In the genomic region with DNA sequence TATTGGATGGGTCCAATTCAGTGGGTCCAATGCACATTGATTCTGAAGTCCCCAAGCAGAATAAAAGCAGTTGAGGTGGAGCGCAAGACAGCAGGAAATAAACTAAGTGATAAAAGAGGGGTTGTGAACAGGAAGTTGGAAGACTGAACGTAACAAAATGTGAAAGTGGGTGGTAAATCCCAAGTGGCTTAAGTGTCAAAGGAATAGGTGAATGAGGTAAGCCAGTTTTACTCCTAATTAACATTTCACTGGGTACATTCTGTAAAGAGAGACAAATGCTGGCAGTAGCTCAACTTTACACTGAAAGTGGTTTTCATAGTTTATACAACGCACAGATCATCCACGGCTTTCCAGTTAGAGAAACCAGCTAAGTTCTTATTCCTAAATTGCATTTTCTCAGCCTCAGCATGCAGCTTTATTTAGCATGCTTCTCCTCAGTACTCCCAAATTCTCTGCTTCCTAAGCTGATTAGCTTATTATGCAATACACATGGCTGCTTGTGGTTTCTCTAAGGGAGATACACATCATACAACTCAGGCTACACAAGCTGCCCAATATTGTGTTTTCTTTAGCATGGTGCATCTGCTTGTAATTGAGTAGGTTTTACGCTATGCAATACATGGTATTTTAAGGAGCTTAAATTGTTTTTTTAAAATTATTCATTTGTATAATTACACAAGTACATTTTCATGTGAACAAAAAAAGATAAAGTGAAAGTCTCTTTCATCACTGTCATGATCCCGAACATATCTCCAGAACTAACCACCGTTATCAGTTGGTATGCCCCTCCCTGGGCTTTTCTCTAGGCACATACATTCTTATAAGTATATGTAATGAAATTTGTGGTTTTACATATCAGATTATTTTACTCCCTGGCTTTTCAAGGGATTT, we compare ENCODE assay signal across 1 cellular context.
TF ChIP-seq lines count a peak whose summit lies in the region.

No MANE protein-coding gene starts in this region.

TF ChIP-seq in K562, 482 proteins besides CTCF, POLR2A, EP300 and RAD21 (continued from another document and continues in another):
- TF ChIP-seq, protein P1, sequence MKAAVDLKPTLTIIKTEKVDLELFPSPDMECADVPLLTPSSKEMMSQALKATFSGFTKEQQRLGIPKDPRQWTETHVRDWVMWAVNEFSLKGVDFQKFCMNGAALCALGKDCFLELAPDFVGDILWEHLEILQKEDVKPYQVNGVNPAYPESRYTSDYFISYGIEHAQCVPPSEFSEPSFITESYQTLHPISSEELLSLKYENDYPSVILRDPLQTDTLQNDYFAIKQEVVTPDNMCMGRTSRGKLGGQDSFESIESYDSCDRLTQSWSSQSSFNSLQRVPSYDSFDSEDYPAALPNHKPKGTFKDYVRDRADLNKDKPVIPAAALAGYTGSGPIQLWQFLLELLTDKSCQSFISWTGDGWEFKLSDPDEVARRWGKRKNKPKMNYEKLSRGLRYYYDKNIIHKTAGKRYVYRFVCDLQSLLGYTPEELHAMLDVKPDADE (conservative IDR thresholded peaks at IDR 0.05; ENCODE audit: control insufficient read depth, low read depth, low read length): no peak
- TF ChIP-seq, protein P2, sequence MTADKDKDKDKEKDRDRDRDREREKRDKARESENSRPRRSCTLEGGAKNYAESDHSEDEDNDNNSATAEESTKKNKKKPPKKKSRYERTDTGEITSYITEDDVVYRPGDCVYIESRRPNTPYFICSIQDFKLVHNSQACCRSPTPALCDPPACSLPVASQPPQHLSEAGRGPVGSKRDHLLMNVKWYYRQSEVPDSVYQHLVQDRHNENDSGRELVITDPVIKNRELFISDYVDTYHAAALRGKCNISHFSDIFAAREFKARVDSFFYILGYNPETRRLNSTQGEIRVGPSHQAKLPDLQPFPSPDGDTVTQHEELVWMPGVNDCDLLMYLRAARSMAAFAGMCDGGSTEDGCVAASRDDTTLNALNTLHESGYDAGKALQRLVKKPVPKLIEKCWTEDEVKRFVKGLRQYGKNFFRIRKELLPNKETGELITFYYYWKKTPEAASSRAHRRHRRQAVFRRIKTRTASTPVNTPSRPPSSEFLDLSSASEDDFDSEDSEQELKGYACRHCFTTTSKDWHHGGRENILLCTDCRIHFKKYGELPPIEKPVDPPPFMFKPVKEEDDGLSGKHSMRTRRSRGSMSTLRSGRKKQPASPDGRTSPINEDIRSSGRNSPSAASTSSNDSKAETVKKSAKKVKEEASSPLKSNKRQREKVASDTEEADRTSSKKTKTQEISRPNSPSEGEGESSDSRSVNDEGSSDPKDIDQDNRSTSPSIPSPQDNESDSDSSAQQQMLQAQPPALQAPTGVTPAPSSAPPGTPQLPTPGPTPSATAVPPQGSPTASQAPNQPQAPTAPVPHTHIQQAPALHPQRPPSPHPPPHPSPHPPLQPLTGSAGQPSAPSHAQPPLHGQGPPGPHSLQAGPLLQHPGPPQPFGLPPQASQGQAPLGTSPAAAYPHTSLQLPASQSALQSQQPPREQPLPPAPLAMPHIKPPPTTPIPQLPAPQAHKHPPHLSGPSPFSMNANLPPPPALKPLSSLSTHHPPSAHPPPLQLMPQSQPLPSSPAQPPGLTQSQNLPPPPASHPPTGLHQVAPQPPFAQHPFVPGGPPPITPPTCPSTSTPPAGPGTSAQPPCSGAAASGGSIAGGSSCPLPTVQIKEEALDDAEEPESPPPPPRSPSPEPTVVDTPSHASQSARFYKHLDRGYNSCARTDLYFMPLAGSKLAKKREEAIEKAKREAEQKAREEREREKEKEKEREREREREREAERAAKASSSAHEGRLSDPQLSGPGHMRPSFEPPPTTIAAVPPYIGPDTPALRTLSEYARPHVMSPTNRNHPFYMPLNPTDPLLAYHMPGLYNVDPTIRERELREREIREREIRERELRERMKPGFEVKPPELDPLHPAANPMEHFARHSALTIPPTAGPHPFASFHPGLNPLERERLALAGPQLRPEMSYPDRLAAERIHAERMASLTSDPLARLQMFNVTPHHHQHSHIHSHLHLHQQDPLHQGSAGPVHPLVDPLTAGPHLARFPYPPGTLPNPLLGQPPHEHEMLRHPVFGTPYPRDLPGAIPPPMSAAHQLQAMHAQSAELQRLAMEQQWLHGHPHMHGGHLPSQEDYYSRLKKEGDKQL (CRISPR knock-in tag; IDR thresholded peaks at IDR 0.05; ENCODE audit: borderline replicate concordance): no peak
- TF ChIP-seq ZNF24 (IDR thresholded peaks at IDR 0.05) (no peak), SMARCA4 (IDR thresholded peaks at IDR 0.05) (peak; percentile 71; the same call in 1 of the 2 replicates), GTF2A2 (tag; IDR thresholded peaks at IDR 0.05) (peak; percentile 31; the same call in 1 of the 2 replicates), ZNF12 (CRISPR knock-in tag; IDR thresholded peaks at IDR 0.05) (no peak), TEAD4 (IDR thresholded peaks at IDR 0.05; ENCODE audit: low read length) (peak; percentile 66), TEAD4 (CRISPR knock-in tag; IDR thresholded peaks at IDR 0.05; ENCODE audit: borderline replicate concordance) (no peak), PTBP1 (IDR thresholded peaks at IDR 0.05; ENCODE audit: low read depth, low read length) (no peak), SUPT5H (IDR thresholded peaks at IDR 0.05) (peak; percentile 62), HNRNPK (IDR thresholded peaks at IDR 0.05; ENCODE audit: low read depth, low read length, poor library complexity, severe bottlenecking) (no peak), ZNF384 (IDR thresholded peaks at IDR 0.05; ENCODE audit: low read depth, low read length) (no peak), KHSRP (IDR thresholded peaks at IDR 0.05) (no peak), GTF2E2 (tag; IDR thresholded peaks at IDR 0.05) (peak; percentile 50; the same call in 1 of the 2 replicates), GTF2F1 (IDR thresholded peaks at IDR 0.05; ENCODE audit: low read depth, low read length) (no peak), ZNF124 (CRISPR knock-in tag; IDR thresholded peaks at IDR 0.05) (no peak), ETS2 (tag; IDR thresholded peaks at IDR 0.05; ENCODE audit: borderline replicate concordance, poor library complexity, severe bottlenecking) (no peak), ARID2 (IDR thresholded peaks at IDR 0.05) (no peak), RFX5 (IDR thresholded peaks at IDR 0.05; ENCODE audit: low read depth, low read length) (no peak), ZNF436 (CRISPR knock-in tag; IDR thresholded peaks at IDR 0.05) (no peak), RFX1 (IDR thresholded peaks at IDR 0.05) (no peak), CBX8 (IDR thresholded peaks at IDR 0.05; ENCODE audit: borderline replicate concordance, extremely low read depth, low read depth, low read length, poor library complexity, severe bottlenecking) (no peak), RB1 (IDR thresholded peaks at IDR 0.05; ENCODE audit: low read depth) (peak; percentile 25; the same call in 1 of the 2 replicates), SIN3A (IDR thresholded peaks at IDR 0.05; ENCODE audit: borderline replicate concordance in 2 of 2, control insufficient read depth in 1 of 2, low read depth in 2 of 2, low read length in 2 of 2) (no peak), CHCHD3 (CRISPR knock-in tag; IDR thresholded peaks at IDR 0.05) (no peak), HLTF (IDR thresholded peaks at IDR 0.05) (no peak), NR4A1 (CRISPR knock-in tag; IDR thresholded peaks at IDR 0.05) (no peak), NR4A1 (tag; IDR thresholded peaks at IDR 0.05) (no peak), TFAM (CRISPR knock-in tag; conservative IDR thresholded peaks at IDR 0.05) (no peak), STAT5A (IDR thresholded peaks at IDR 0.05; ENCODE audit: borderline replicate concordance, low read length) (no peak), HDAC8 (tag; IDR thresholded peaks at IDR 0.05) (no peak), C11orf30 (IDR thresholded peaks at IDR 0.05; ENCODE audit: low read depth) (no peak), ERF (CRISPR knock-in tag; IDR thresholded peaks at IDR 0.05) (no peak), MAFK (IDR thresholded peaks at IDR 0.05; ENCODE audit: low read length) (no peak), KLF13 (tag; IDR thresholded peaks at IDR 0.05; ENCODE audit: borderline replicate concordance, low read depth) (no peak)
- TF ChIP-seq, protein P3, sequence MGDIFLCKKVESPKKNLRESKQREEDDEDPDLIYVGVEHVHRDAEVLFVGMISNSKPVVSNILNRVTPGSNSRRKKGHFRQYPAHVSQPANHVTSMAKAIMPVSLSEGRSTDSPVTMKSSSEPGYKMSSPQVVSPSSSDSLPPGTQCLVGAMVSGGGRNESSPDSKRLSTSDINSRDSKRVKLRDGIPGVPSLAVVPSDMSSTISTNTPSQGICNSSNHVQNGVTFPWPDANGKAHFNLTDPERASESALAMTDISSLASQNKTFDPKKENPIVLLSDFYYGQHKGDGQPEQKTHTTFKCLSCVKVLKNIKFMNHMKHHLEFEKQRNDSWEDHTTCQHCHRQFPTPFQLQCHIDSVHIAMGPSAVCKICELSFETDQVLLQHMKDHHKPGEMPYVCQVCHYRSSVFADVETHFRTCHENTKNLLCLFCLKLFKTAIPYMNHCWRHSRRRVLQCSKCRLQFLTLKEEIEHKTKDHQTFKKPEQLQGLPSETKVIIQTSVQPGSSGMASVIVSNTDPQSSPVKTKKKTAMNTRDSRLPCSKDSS (IDR thresholded peaks at IDR 0.05; ENCODE audit: low read depth, partially characterized antibody): no peak
- TF ChIP-seq, protein P4, sequence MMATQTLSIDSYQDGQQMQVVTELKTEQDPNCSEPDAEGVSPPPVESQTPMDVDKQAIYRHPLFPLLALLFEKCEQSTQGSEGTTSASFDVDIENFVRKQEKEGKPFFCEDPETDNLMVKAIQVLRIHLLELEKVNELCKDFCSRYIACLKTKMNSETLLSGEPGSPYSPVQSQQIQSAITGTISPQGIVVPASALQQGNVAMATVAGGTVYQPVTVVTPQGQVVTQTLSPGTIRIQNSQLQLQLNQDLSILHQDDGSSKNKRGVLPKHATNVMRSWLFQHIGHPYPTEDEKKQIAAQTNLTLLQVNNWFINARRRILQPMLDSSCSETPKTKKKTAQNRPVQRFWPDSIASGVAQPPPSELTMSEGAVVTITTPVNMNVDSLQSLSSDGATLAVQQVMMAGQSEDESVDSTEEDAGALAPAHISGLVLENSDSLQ (IDR thresholded peaks at IDR 0.05): no peak
- TF ChIP-seq, protein P5, sequence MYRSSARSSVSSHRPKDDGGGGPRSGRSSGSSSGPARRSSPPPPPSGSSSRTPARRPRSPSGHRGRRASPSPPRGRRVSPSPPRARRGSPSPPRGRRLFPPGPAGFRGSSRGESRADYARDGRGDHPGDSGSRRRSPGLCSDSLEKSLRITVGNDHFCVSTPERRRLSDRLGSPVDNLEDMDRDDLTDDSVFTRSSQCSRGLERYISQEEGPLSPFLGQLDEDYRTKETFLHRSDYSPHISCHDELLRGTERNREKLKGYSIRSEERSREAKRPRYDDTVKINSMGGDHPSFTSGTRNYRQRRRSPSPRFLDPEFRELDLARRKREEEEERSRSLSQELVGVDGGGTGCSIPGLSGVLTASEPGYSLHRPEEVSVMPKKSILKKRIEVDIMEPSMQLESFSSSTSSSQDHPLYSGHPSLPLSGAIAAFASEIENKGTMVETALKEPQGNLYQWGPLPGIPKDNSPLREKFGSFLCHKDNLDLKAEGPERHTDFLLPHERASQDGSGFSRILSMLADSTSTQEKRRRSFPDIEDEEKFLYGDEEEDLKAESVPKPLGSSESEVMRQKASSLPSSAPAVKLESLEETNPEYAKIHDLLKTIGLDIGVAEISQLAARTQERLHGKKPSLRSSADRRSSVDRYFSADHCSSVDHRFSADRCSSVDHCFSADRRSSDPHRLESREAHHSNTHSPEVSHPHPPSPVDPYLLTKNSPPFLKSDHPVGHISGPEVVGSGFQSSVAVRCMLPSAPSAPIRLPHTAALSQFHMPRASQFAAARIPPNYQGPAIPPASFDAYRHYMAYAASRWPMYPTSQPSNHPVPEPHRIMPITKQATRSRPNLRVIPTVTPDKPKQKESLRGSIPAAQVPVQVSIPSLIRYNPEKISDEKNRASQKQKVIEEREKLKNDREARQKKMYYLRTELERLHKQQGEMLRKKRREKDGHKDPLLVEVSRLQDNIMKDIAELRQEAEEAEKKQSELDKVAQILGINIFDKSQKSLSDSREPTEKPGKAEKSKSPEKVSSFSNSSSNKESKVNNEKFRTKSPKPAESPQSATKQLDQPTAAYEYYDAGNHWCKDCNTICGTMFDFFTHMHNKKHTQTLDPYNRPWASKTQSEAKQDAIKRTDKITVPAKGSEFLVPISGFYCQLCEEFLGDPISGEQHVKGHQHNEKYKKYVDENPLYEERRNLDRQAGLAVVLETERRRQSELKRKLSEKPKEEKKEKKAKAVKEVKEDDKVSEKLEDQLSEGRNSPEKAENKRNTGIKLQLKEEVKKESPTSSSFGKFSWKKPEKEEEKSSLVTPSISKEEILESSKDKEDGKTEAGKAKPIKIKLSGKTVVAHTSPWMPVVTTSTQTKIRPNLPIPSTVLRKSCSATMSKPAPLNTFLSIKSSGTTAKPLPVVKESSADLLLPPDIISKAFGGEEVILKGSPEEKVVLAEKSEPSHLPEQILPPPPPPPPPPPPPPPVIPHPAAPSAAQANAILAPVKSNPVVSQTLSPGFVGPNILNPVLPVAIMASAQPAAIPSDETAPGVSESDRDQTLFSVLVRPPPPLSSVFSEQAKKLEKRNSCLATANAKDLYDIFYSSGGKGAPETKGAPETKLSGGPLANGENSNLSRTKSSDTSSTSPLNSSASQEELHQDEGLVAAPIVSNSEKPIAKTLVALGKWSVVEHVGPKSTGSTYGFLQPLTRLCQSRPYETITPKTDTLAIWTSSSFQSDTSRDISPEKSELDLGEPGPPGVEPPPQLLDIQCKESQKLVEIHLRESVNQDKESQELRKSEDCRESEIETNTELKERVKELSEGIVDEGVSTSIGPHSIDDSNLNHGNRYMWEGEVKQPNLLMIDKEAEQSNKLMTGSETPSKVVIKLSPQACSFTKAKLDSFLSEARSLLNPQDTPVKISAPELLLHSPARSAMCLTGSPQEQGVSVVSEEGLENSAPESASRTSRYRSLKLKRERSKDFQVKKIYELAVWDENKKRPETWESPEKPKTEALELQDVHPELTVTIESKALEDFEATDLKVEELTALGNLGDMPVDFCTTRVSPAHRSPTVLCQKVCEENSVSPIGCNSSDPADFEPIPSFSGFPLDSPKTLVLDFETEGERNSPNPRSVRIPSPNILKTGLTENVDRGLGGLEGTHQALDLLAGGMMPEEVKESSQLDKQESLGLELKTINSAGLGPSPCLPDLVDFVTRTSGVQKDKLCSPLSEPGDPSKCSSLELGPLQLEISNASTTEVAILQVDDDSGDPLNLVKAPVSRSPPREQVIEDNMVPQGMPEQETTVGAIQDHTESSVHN (IDR thresholded peaks at IDR 0.05; ENCODE audit: borderline replicate concordance in 1 of 2, low read depth in 1 of 2): no peak
- TF ChIP-seq, protein P6, sequence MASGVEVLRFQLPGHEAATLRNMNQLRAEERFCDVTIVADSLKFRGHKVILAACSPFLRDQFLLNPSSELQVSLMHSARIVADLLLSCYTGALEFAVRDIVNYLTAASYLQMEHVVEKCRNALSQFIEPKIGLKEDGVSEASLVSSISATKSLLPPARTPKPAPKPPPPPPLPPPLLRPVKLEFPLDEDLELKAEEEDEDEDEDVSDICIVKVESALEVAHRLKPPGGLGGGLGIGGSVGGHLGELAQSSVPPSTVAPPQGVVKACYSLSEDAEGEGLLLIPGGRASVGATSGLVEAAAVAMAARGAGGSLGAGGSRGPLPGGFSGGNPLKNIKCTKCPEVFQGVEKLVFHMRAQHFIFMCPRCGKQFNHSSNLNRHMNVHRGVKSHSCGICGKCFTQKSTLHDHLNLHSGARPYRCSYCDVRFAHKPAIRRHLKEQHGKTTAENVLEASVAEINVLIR (CRISPR knock-in tag; IDR thresholded peaks at IDR 0.05): no peak
- TF ChIP-seq, protein P7, sequence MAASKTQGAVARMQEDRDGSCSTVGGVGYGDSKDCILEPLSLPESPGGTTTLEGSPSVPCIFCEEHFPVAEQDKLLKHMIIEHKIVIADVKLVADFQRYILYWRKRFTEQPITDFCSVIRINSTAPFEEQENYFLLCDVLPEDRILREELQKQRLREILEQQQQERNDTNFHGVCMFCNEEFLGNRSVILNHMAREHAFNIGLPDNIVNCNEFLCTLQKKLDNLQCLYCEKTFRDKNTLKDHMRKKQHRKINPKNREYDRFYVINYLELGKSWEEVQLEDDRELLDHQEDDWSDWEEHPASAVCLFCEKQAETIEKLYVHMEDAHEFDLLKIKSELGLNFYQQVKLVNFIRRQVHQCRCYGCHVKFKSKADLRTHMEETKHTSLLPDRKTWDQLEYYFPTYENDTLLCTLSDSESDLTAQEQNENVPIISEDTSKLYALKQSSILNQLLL (CRISPR knock-in tag; IDR thresholded peaks at IDR 0.05; ENCODE audit: borderline replicate concordance): no peak
